ENCODE assay signal across 18 cellular contexts in genomic region chr4:38101563-38101962, GRCh38.
DNase-seq lines count a peak whose midpoint lies in the region; ATAC-seq, FAIRE-seq and TF ChIP-seq lines count a peak whose summit lies in the region.
"Had no signal": no experiment of that assay in that cellular context is flagged by ENCODE, and none has a peak within 500 bp of the region (broad histone marks: within the 10 kb centered on the region; RNA-seq: fewer than 3 reads in every experiment).

No MANE protein-coding gene starts in this region.

- H3K9ac ChIP-seq in astrocyte (ENCODE audit: low read length) = peak overlapping the region; percentile 70

- peak; percentile 87 for FAIRE-seq in astrocyte (lab: Jason Lieb, UNC)
- no peak for FAIRE-seq in GM12891 (lab: Jason Lieb, UNC)
- FAIRE-seq: endometrium, G401.6 had no signal

- H3K4me3 ChIP-seq in astrocyte (ENCODE audit: insufficient read depth, low read depth, low read length) = no peak overlapping the region
- no peak overlapping the region for H3K4me3 ChIP-seq in coronary artery
- H3K4me3 ChIP-seq: Peyer's patch, sigmoid colon, thoracic aorta had no signal

- peak; percentile 80 for ATAC-seq in foreskin keratinocyte
- ATAC-seq in GM21360 (IDR thresholded peaks at IDR 0.05; ENCODE audit: unreplicated experiment) = no peak

- no peaks in the 10 kb centered on the region for H3K79me2 ChIP-seq in astrocyte (ENCODE audit: insufficient read depth, low read length)

- TF ChIP-seq CTCF in astrocyte (IDR thresholded peaks at IDR 0.05; ENCODE audit: insufficient read depth, low read depth, low read length) = no peak
- no peak for TF ChIP-seq CTCF in foreskin keratinocyte (conservative IDR thresholded peaks at IDR 0.05)
- no peak for TF ChIP-seq CTCF in coronary artery (IDR thresholded peaks at IDR 0.05)

- no peak for TF ChIP-seq POLR2A in GM12891 (IDR thresholded peaks at IDR 0.05; ENCODE audit: low read depth, low read length)

- no peak overlapping the region for H3K4me3 Mint-ChIP-seq in activated naive CD4-positive, alpha-beta T cell treated with anti-CD3 and anti-CD28 coated beads, Interleukin-2, amount 50 U/mL, for 24 hours
- H3K4me3 Mint-ChIP-seq in activated naive CD4-positive, alpha-beta T cell treated with anti-CD3 and anti-CD28 coated beads, Interleukin-2, amount 10 ng/mL, durations not matched to agents 7 days and 5 days = no peak overlapping the region
- no peak overlapping the region for H3K4me3 Mint-ChIP-seq in astrocyte (ENCODE audit: unreplicated experiment)
- H3K4me3 Mint-ChIP-seq: IgD-negative memory B cell had no signal

- peaks cover 7% of the 10 kb centered on the region for H3K4me1 Mint-ChIP-seq in activated naive CD4-positive, alpha-beta T cell treated with anti-CD3 and anti-CD28 coated beads, Interleukin-2, amount 50 U/mL, for 24 hours
- H3K4me1 Mint-ChIP-seq in activated naive CD4-positive, alpha-beta T cell treated with anti-CD3 and anti-CD28 coated beads, Interleukin-2, amount 10 ng/mL, durations not matched to agents 7 days and 5 days = peaks cover 13% of the 10 kb centered on the region
- peaks cover 25% of the 10 kb centered on the region for H3K4me1 Mint-ChIP-seq in astrocyte (ENCODE audit: low read depth, unreplicated experiment)

- no peaks in the 10 kb centered on the region for H4K20me1 ChIP-seq in astrocyte (ENCODE audit: insufficient read depth, low read length)

- no peaks in the 10 kb centered on the region for H3K27me3 ChIP-seq in astrocyte (ENCODE audit: insufficient read depth, low read length)
- no peaks in the 10 kb centered on the region for H3K27me3 ChIP-seq in foreskin keratinocyte
- H3K27me3 ChIP-seq: Peyer's patch, sigmoid colon had no signal

- peaks cover 15% of the 10 kb centered on the region for H3K36me3 Mint-ChIP-seq in activated naive CD4-positive, alpha-beta T cell treated with anti-CD3 and anti-CD28 coated beads, Interleukin-2, amount 50 U/mL, for 24 hours
- H3K36me3 Mint-ChIP-seq in activated naive CD4-positive, alpha-beta T cell treated with anti-CD3 and anti-CD28 coated beads, Interleukin-2, amount 10 ng/mL, durations not matched to agents 7 days and 5 days = peaks cover 58% of the 10 kb centered on the region
- H3K36me3 Mint-ChIP-seq in astrocyte (ENCODE audit: low read depth, unreplicated experiment) = peaks cover 13% of the 10 kb centered on the region

- peaks cover 2% of the 10 kb centered on the region for H3K36me3 ChIP-seq in astrocyte (ENCODE audit: insufficient read depth, low read length)

- peak overlapping the region; percentile 89 for H3K27ac ChIP-seq in astrocyte (ENCODE audit: low read depth, low read length)
- H3K27ac ChIP-seq in foreskin keratinocyte = peak overlapping the region; percentile 99
- no peak overlapping the region for H3K27ac ChIP-seq in coronary artery
- H3K27ac ChIP-seq: Peyer's patch, thoracic aorta, WERI-Rb-1 had no signal

- CTCF ChIA-PET in activated naive CD4-positive, alpha-beta T cell treated with anti-CD3 and anti-CD28 coated beads, Interleukin-2, amount 10 ng/mL, durations not matched to agents 7 days and 5 days (lab: Charles Lee) = no interaction called here

- H3K27ac Mint-ChIP-seq in activated naive CD4-positive, alpha-beta T cell treated with anti-CD3 and anti-CD28 coated beads, Interleukin-2, amount 50 U/mL, for 24 hours = peak overlapping the region; percentile 77
- no peak overlapping the region for H3K27ac Mint-ChIP-seq in activated naive CD4-positive, alpha-beta T cell treated with anti-CD3 and anti-CD28 coated beads, Interleukin-2, amount 10 ng/mL, durations not matched to agents 7 days and 5 days
- no peak overlapping the region for H3K27ac Mint-ChIP-seq in astrocyte (ENCODE audit: unreplicated experiment)
- H3K27ac Mint-ChIP-seq: IgD-negative memory B cell had no signal

- no peak for DNase-seq in activated naive CD4-positive, alpha-beta T cell treated with anti-CD3 and anti-CD28 coated beads, Interleukin-2, amount 10 ng/mL, durations not matched to agents 7 days and 5 days
- DNase-seq in astrocyte (ENCODE audit: low read depth) = peak; percentile 83
- peak; percentile 94 to 99 for DNase-seq in foreskin keratinocyte
- DNase-seq in coronary artery (ENCODE audit: low spot score) = no peak
- no peak for DNase-seq in GM12891 (ENCODE audit: insufficient read length, low spot score)
- DNase-seq in cortex of kidney (lab: John Stamatoyannopoulos, UW) = no peak
- DNase-seq: central memory CD4-positive, alpha-beta T cell; NCI-H774; Peyer's patch; sigmoid colon; stimulated activated CD4-positive, alpha-beta T cell treated with anti-CD3 and anti-CD28 coated beads, Interleukin-2, amount 100 ng/mL, for 48 hours; WERI-Rb-1 had no signal

- no peaks in the 10 kb centered on the region for H3K9me3 Mint-ChIP-seq in activated naive CD4-positive, alpha-beta T cell treated with anti-CD3 and anti-CD28 coated beads, Interleukin-2, amount 50 U/mL, for 24 hours
- H3K9me3 Mint-ChIP-seq in activated naive CD4-positive, alpha-beta T cell treated with anti-CD3 and anti-CD28 coated beads, Interleukin-2, amount 10 ng/mL, durations not matched to agents 7 days and 5 days = no peaks in the 10 kb centered on the region
- no peaks in the 10 kb centered on the region for H3K9me3 Mint-ChIP-seq in astrocyte (ENCODE audit: unreplicated experiment)
- H3K9me3 Mint-ChIP-seq: IgD-negative memory B cell had no signal

- H3K9me3 ChIP-seq in astrocyte (ENCODE audit: insufficient read depth, low read depth, low read length) = no peaks in the 10 kb centered on the region
- H3K9me3 ChIP-seq: Peyer's patch, sigmoid colon, thoracic aorta had no signal

- H3K27me3 Mint-ChIP-seq in activated naive CD4-positive, alpha-beta T cell treated with anti-CD3 and anti-CD28 coated beads, Interleukin-2, amount 50 U/mL, for 24 hours = no peaks in the 10 kb centered on the region
- no peaks in the 10 kb centered on the region for H3K27me3 Mint-ChIP-seq in activated naive CD4-positive, alpha-beta T cell treated with anti-CD3 and anti-CD28 coated beads, Interleukin-2, amount 10 ng/mL, durations not matched to agents 7 days and 5 days
- no peaks in the 10 kb centered on the region for H3K27me3 Mint-ChIP-seq in astrocyte (ENCODE audit: low read depth, unreplicated experiment)
- H3K27me3 Mint-ChIP-seq: IgD-negative memory B cell had no signal

- H3K4me1 ChIP-seq in astrocyte (ENCODE audit: insufficient read depth, low read length) (peaks cover 31% of the 10 kb centered on the region), foreskin keratinocyte (peaks cover 53% of the 10 kb centered on the region)
- H3K4me1 ChIP-seq: Peyer's patch had no signal

- H3K4me2 ChIP-seq in astrocyte (ENCODE audit: low read length) = peak overlapping the region; percentile 17

- H2AFZ ChIP-seq in astrocyte (ENCODE audit: low read depth, low read length) = no peak overlapping the region

TF ChIP-seq in GM12891, 5 proteins besides CTCF, POLR2A, EP300 and RAD21:
- no peak for TF ChIP-seq SPI1 (IDR thresholded peaks at IDR 0.05; ENCODE audit: low read depth, low read length)
- TF ChIP-seq TAF1 (IDR thresholded peaks at IDR 0.05; ENCODE audit: low read depth, low read length) = no peak
- no peak for TF ChIP-seq POU2F2 (IDR thresholded peaks at IDR 0.05; ENCODE audit: low read depth, low read length)

Comparison
In these comparisons a context has a peak if more than half of its experiments do, and no peak if none do; other contexts are left out.
1. DNase-seq: peak in astrocyte (single experiment) and foreskin keratinocyte (2 of 2); none in activated naive CD4-positive, alpha-beta T cell treated with anti-CD3 and anti-CD28 coated beads, Interleukin-2, amount 10 ng/mL, durations not matched to agents 7 days and 5 days (single experiment), coronary artery (single experiment), GM12891 (single experiment) and cortex of kidney (single experiment).
2. H3K27ac ChIP-seq: peak in astrocyte (single experiment) and foreskin keratinocyte (single experiment); none in coronary artery (0 of 2).